12 cellular contexts compared by ENCODE assay signal in the genomic region with DNA sequence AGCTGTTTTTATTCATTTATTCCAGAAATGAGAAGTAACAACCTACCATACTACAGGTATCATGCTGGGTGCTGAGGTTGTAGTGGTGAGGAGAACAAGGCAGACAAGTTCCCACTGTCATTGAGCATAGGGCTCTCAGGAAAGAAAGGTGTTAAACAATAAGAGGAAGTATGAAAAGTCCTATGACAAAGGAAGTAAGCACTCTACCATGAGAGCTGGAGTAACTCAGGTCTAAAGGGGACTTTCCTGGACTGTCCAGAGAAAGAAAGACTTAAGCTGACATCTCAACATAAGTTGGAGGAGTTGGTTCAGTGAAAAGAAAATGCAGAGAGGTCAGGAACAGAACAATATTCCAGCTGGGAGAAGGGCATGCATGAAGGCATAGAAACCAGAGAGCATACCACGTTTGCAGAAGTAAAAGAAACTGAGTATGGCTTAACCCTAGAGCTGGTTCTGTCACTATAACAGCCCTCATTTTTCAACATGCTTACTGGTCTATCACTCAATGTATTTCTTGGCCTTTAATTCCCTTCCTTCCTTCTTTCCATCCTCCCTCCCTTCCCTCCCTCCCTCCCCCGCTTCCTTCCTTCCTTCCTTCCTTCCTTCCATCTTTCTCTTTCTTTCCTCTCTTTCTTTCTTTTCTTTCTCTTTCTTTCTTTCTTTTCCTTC.
A peak's percentile ranks its signal among the peaks of the same experiment; 100 is the strongest.
DNase-seq lines count a peak whose midpoint lies in the region; ATAC-seq and TF ChIP-seq lines count a peak whose summit lies in the region.
"Had no signal": no experiment of that assay in that cellular context is flagged by ENCODE, and none has a peak within 500 bp of the region (broad histone marks: within the 10 kb centered on the region; RNA-seq: fewer than 3 reads in every experiment).

No MANE protein-coding gene starts in this region.

- no peaks in the 10 kb centered on the region for H3K27me3 ChIP-seq in brain microvascular endothelial cell (replicated peaks)

- H3K27ac ChIP-seq in brain microvascular endothelial cell, result no peak overlapping the region

- no peak overlapping the region for H3K4me3 ChIP-seq in brain microvascular endothelial cell (ENCODE audit: low read depth, low read length)

- H3K36me3 Mint-ChIP-seq in stimulated activated effector memory CD8-positive, alpha-beta T cell treated with anti-CD3 and anti-CD28 coated beads, Interleukin-12 subunit alpha, Interleukin-12 subunit beta, amount 100 ng/mL, for 72 hours, result no peaks in the 10 kb centered on the region

- TF ChIP-seq CTCF in GM13976 (IDR thresholded peaks at IDR 0.05; ENCODE audit: borderline replicate concordance, control extremely low read depth, extremely low read depth, insufficient read depth, missing control alignments), result no peak
- TF ChIP-seq CTCF in brain microvascular endothelial cell (IDR thresholded peaks at IDR 0.05; ENCODE audit: low read depth, low read length, missing control alignments), result no peak

- no peaks in the 10 kb centered on the region for H3K36me3 ChIP-seq in brain microvascular endothelial cell (replicated peaks)

- DNase-seq in GM13976 (ENCODE audit: low spot score), result peak; percentile 15
- DNase-seq in stimulated activated effector memory CD8-positive, alpha-beta T cell treated with anti-CD3 and anti-CD28 coated beads, Interleukin-12 subunit alpha, Interleukin-12 subunit beta, amount 100 ng/mL, for 72 hours (ENCODE audit: low spot score in 2 of 2), result no peak
- DNase-seq in activated naive CD4-positive, alpha-beta T cell (lab: John Stamatoyannopoulos, UW), result no peak
- DNase-seq in H4 (ENCODE audit: low spot score), result no peak
- DNase-seq in brain microvascular endothelial cell, result no peak
- DNase-seq: activated CD4-positive, alpha-beta T cell treated with anti-CD3 and anti-CD28 coated beads for 36 hours; activated naive CD4-positive, alpha-beta T cell treated with Interleukin-2 at 50 U/mL for 16 hours; NCI-H2081 had no signal

- H3K9me3 Mint-ChIP-seq in stimulated activated effector memory CD8-positive, alpha-beta T cell treated with anti-CD3 and anti-CD28 coated beads, Interleukin-12 subunit alpha, Interleukin-12 subunit beta, amount 100 ng/mL, for 72 hours, result peaks cover 3% of the 10 kb centered on the region
- H3K9me3 Mint-ChIP-seq: neural crest cell had no signal

- no peak overlapping the region for H3K27ac Mint-ChIP-seq in stimulated activated effector memory CD8-positive, alpha-beta T cell treated with anti-CD3 and anti-CD28 coated beads, Interleukin-12 subunit alpha, Interleukin-12 subunit beta, amount 100 ng/mL, for 72 hours
- H3K27ac Mint-ChIP-seq: activated CD4-positive, alpha-beta T cell treated with anti-CD3 and anti-CD28 coated beads for 36 hours had no signal

- in situ Hi-C loops in GM13976 (cut with MboI; ENCODE audit: low sequenced_read_pairs, unreplicated experiment) (no loop called here), brain microvascular endothelial cell (cut with HindIII; ENCODE audit: low pct_ligation_motif_present, low sequenced_read_pairs) (no loop called here)

- H3K4me1 Mint-ChIP-seq in stimulated activated effector memory CD8-positive, alpha-beta T cell treated with anti-CD3 and anti-CD28 coated beads, Interleukin-12 subunit alpha, Interleukin-12 subunit beta, amount 100 ng/mL, for 72 hours, result no peaks in the 10 kb centered on the region
- H3K4me1 Mint-ChIP-seq: activated CD4-positive, alpha-beta T cell treated with anti-CD3 and anti-CD28 coated beads for 36 hours; neural crest cell had no signal

- ATAC-seq in GM19395 (IDR thresholded peaks at IDR 0.05; ENCODE audit: unreplicated experiment) (peak; percentile 89), HG02763 (IDR thresholded peaks at IDR 0.05; ENCODE audit: unreplicated experiment) (peak; percentile 89), HG03469 (IDR thresholded peaks at IDR 0.05; ENCODE audit: unreplicated experiment) (peak; percentile 96)
- ATAC-seq in stimulated activated effector memory CD8-positive, alpha-beta T cell treated with anti-CD3 and anti-CD28 coated beads, Interleukin-12 subunit alpha, Interleukin-12 subunit beta, amount 100 ng/mL, for 72 hours, result no peak
- ATAC-seq: activated CD4-positive, alpha-beta T cell treated with anti-CD3 and anti-CD28 coated beads for 36 hours had no signal

- no peak overlapping the region for H3K4me3 Mint-ChIP-seq in stimulated activated effector memory CD8-positive, alpha-beta T cell treated with anti-CD3 and anti-CD28 coated beads, Interleukin-12 subunit alpha, Interleukin-12 subunit beta, amount 100 ng/mL, for 72 hours
- H3K4me3 Mint-ChIP-seq: activated CD4-positive, alpha-beta T cell treated with anti-CD3 and anti-CD28 coated beads for 36 hours; neural crest cell had no signal
